23 cellular contexts compared by ENCODE assay signal in the genomic region with DNA sequence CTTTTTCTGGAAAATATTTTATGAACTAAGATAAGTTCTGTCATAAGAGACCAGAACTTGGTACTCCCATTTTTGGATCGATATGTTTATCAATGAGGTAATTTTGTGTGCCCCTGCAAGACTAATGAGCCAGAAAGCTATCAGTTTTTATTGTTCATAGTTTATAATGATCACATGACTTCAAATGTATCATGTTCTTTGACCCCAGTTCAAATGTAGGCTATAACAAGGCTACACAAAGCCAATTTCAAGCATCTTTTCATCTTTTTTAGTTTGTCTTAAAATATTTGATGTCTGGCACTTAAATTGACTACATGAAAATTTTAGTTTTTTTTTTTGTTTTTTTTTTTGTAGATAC. TPM values are rescaled to one million over a fixed set of nuclear protein-coding genes. Genes with fewer than 3 reads are reported as not detected.
A peak's percentile ranks its signal among the peaks of the same experiment; 100 is the strongest.
DNase-seq lines count a peak whose midpoint lies in the region; ATAC-seq, FAIRE-seq and TF ChIP-seq lines count a peak whose summit lies in the region.
"Had no signal": no experiment of that assay in that cellular context is flagged by ENCODE, and none has a peak within 500 bp of the region (broad histone marks: within the 10 kb centered on the region; RNA-seq: fewer than 3 reads in every experiment).

No MANE protein-coding gene starts in this region.

- no peak for TF ChIP-seq POLR2A in K562 (conservative IDR thresholded peaks at IDR 0.05)
- TF ChIP-seq POLR2A in adrenal gland (IDR thresholded peaks at IDR 0.05): no peak

- TF ChIP-seq EP300 in K562 (IDR thresholded peaks at IDR 0.05; ENCODE audit: low read length): no peak

- no peak overlapping the region for H3K4me3 ChIP-seq in K562
- no peak overlapping the region for H3K4me3 ChIP-seq in smooth muscle cell
- H3K4me3 ChIP-seq in adrenal gland: no peak overlapping the region
- H3K4me3 ChIP-seq: coronary artery, HAP-1 had no signal

- H2AFZ ChIP-seq in K562 (ENCODE audit: low read depth, low read length) (no peak overlapping the region), smooth muscle cell (ENCODE audit: low read depth) (no peak overlapping the region)

- no peaks in the 10 kb centered on the region for H3K79me2 ChIP-seq in K562 (ENCODE audit: control insufficient read depth, insufficient read depth, low read length)
- H3K79me2 ChIP-seq in smooth muscle cell (ENCODE audit: low read depth): peaks cover 19% of the 10 kb centered on the region

- WGBS in K562 (ENCODE audit: insufficient coverage, low coverage, missing lambda C conversion rate): 86% methylated on average over 1 of the region's 1 CpG
- WGBS in smooth muscle cell (ENCODE audit: low lambda C conversion rate): 100% methylated on average over 1 of the region's 1 CpG
- WGBS in adrenal gland, 4 donors: 97 to 100% (median 98%) methylated on average over 1 of the region's 1 CpG

- no peak overlapping the region for H3K4me3 Mint-ChIP-seq in activated CD8-positive, alpha-beta T cell treated with anti-CD3 and anti-CD28 coated beads, Interleukin-2, amount 10 ng/mL, durations not matched to agents 7 days and 5 days
- H3K4me3 Mint-ChIP-seq in activated CD8-positive, alpha-beta T cell treated with anti-CD3 and anti-CD28 coated beads for 36 hours: no peak overlapping the region
- peak overlapping the region; percentile 57 for H3K4me3 Mint-ChIP-seq in HFFc6
- H3K4me3 Mint-ChIP-seq: activated naive CD8-positive, alpha-beta T cell; CD14-positive monocyte; naive thymus-derived CD8-positive, alpha-beta T cell had no signal

- no peaks in the 10 kb centered on the region for H3K27me3 Mint-ChIP-seq in activated CD8-positive, alpha-beta T cell treated with anti-CD3 and anti-CD28 coated beads, Interleukin-2, amount 10 ng/mL, durations not matched to agents 7 days and 5 days (ENCODE audit: low read depth)
- H3K27me3 Mint-ChIP-seq in activated CD8-positive, alpha-beta T cell treated with anti-CD3 and anti-CD28 coated beads for 36 hours: no peaks in the 10 kb centered on the region
- no peaks in the 10 kb centered on the region for H3K27me3 Mint-ChIP-seq in HFFc6 (ENCODE audit: insufficient read depth)
- H3K27me3 Mint-ChIP-seq: activated naive CD8-positive, alpha-beta T cell; naive thymus-derived CD8-positive, alpha-beta T cell had no signal

- H3K9ac ChIP-seq in K562 (ENCODE audit: insufficient read depth in 1 of 2, low read depth in 2 of 2, low read length in 2 of 2): no peak overlapping the region
- peak overlapping the region; percentile 55 for H3K9ac ChIP-seq in smooth muscle cell (ENCODE audit: low read depth)

- H3K27me3 ChIP-seq in K562 (ENCODE audit: control insufficient read depth in 2 of 2, insufficient read depth in 2 of 2, low read length in 2 of 2) (no peaks in the 10 kb centered on the region), smooth muscle cell (ENCODE audit: low read depth) (no peaks in the 10 kb centered on the region), adrenal gland (no peaks in the 10 kb centered on the region)

- no peak for ATAC-seq in activated CD8-positive, alpha-beta T cell treated with anti-CD3 and anti-CD28 coated beads, Interleukin-2, amount 10 ng/mL, durations not matched to agents 7 days and 5 days
- no peak for ATAC-seq in activated CD8-positive, alpha-beta T cell treated with anti-CD3 and anti-CD28 coated beads for 36 hours
- ATAC-seq in K562 (no peak), GM19397 (IDR thresholded peaks at IDR 0.05; ENCODE audit: unreplicated experiment) (no peak)
- ATAC-seq: naive thymus-derived CD8-positive, alpha-beta T cell had no signal

- no peak for TF ChIP-seq CTCF in activated CD8-positive, alpha-beta T cell treated with anti-CD3 and anti-CD28 coated beads for 36 hours (IDR thresholded peaks at IDR 0.05)
- no peak for TF ChIP-seq CTCF in HFFc6 (IDR thresholded peaks at IDR 0.05)
- no peak for TF ChIP-seq CTCF in K562 (IDR thresholded peaks at IDR 0.05 in 2 of 3, conservative IDR thresholded peaks at IDR 0.05 in 1 of 3; ENCODE audit: insufficient read depth in 2 of 3, low read depth in 1 of 3, low read length in 3 of 3)
- no peak for TF ChIP-seq CTCF in smooth muscle cell (IDR thresholded peaks at IDR 0.05; ENCODE audit: borderline replicate concordance, insufficient read depth, poor library complexity, severe bottlenecking)
- no peak for TF ChIP-seq CTCF in adrenal gland (IDR thresholded peaks at IDR 0.05)

- peak; percentile 23 for FAIRE-seq in K562 (lab: Jason Lieb, UNC)

- BruUV-seq in K562 (replicated peaks; lab: Mats Ljungman, UMichigan): no TSS peak

- H4K20me1 ChIP-seq in K562 (replicated peaks; ENCODE audit: control insufficient read depth, insufficient read depth, low read length) (peaks cover 16% of the 10 kb centered on the region), smooth muscle cell (ENCODE audit: low read depth) (peaks cover 23% of the 10 kb centered on the region)

- DNase-seq in activated CD8-positive, alpha-beta T cell treated with anti-CD3 and anti-CD28 coated beads, Interleukin-2, amount 10 ng/mL, durations not matched to agents 7 days and 5 days: no peak
- no peak for DNase-seq in activated CD8-positive, alpha-beta T cell treated with anti-CD3 and anti-CD28 coated beads for 36 hours
- DNase-seq in HFFc6: no peak
- no peak for DNase-seq in K562 (ENCODE audit: extremely low read depth in 1 of 4, low spot score in 3 of 4)
- no peak for DNase-seq in smooth muscle cell (lab: John Stamatoyannopoulos, UW; ENCODE audit: unreplicated experiment)
- DNase-seq in HuH-7.5 (ENCODE audit: low spot score): no peak
- no peak for DNase-seq in adrenal gland
- DNase-seq: ACHN; activated CD4-positive, CD25-positive, alpha-beta regulatory T cell; DMS53; mesendoderm; naive thymus-derived CD8-positive, alpha-beta T cell; NCI-H1436 treated with DMSO at 0.1 percent for 48 hours; NCI-H2171 treated with DMSO at 0.1 percent for 48 hours; NCI-H748 treated with DMSO at 0.1 percent for 48 hours; posterior cingulate gyrus; stimulated activated CD4-positive, alpha-beta T cell treated with anti-CD3 and anti-CD28 coated beads, Interleukin-2, amount 100 ng/mL, for 24 hours; T-helper 9 cell had no signal

- H3K9me1 ChIP-seq in K562 (ENCODE audit: control insufficient read depth, insufficient read depth, low read length): no peaks in the 10 kb centered on the region

- H3K4me1 ChIP-seq in K562 (replicated peaks in 1 of 2; ENCODE audit: control insufficient read depth in 2 of 2, insufficient read depth in 2 of 2, low read length in 2 of 2) (peaks cover 5 to 14% of the 10 kb centered on the region in 2 experiments; a peak in 3 of 5 replicates), smooth muscle cell (ENCODE audit: low read depth) (peaks cover 31% of the 10 kb centered on the region), adrenal gland (replicated peaks in 1 of 2) (peaks cover 4 to 25% of the 10 kb centered on the region in 2 donors)

- TF ChIP-seq RAD21 in K562 (CRISPR knock-in tag; conservative IDR thresholded peaks at IDR 0.05 in 1 of 2, IDR thresholded peaks at IDR 0.05 in 1 of 2): no peak

- no peaks in the 10 kb centered on the region for H3K9me3 ChIP-seq in K562 (replicated peaks; ENCODE audit: control insufficient read depth, insufficient read depth, low read depth, low read length)
- no peaks in the 10 kb centered on the region for H3K9me3 ChIP-seq in smooth muscle cell (replicated peaks; ENCODE audit: low read depth)
- no peaks in the 10 kb centered on the region for H3K9me3 ChIP-seq in adrenal gland (replicated peaks in 1 of 3)
- H3K9me3 ChIP-seq: HAP-1 had no signal

- CTCF ChIA-PET in activated CD8-positive, alpha-beta T cell treated with anti-CD3 and anti-CD28 coated beads, Interleukin-2, amount 10 ng/mL, durations not matched to agents 7 days and 5 days (lab: Charles Lee): interaction anchor here (6.7 kb wide), 1 partner anchor 24 kb away, joined by 38 read pairs; no protein-coding TSS in a partner anchor
- CTCF ChIA-PET in activated CD8-positive, alpha-beta T cell treated with anti-CD3 and anti-CD28 coated beads for 36 hours (lab: Charles Lee): interaction anchor here (1.0 kb wide), 1 partner anchor 25 kb away, joined by 6 read pairs; no protein-coding TSS in a partner anchor
- CTCF ChIA-PET in K562 (lab: Yijun Ruan, JAX; ENCODE audit: low intra/inter-chr PET ratio): no interaction called here

- H3K36me3 Mint-ChIP-seq in activated CD8-positive, alpha-beta T cell treated with anti-CD3 and anti-CD28 coated beads, Interleukin-2, amount 10 ng/mL, durations not matched to agents 7 days and 5 days (ENCODE audit: low read depth): peaks cover 53% of the 10 kb centered on the region
- H3K36me3 Mint-ChIP-seq in activated CD8-positive, alpha-beta T cell treated with anti-CD3 and anti-CD28 coated beads for 36 hours (ENCODE audit: low read depth): peaks cover 10% of the 10 kb centered on the region
- H3K36me3 Mint-ChIP-seq in HFFc6 (ENCODE audit: low read depth): peaks cover 18% of the 10 kb centered on the region

- H3K27ac ChIP-seq in K562 (ENCODE audit: extremely low read depth, low read depth, low read length) (no peak overlapping the region), smooth muscle cell (ENCODE audit: low read depth) (peak overlapping the region; percentile 95), adrenal gland (no peak overlapping the region)
- H3K27ac ChIP-seq: coronary artery had no signal

- peaks cover 54% of the 10 kb centered on the region for H3K4me1 Mint-ChIP-seq in activated CD8-positive, alpha-beta T cell treated with anti-CD3 and anti-CD28 coated beads, Interleukin-2, amount 10 ng/mL, durations not matched to agents 7 days and 5 days (ENCODE audit: low read depth)
- peaks cover 14% of the 10 kb centered on the region for H3K4me1 Mint-ChIP-seq in activated CD8-positive, alpha-beta T cell treated with anti-CD3 and anti-CD28 coated beads for 36 hours (ENCODE audit: low read depth)
- peaks cover 78% of the 10 kb centered on the region for H3K4me1 Mint-ChIP-seq in HFFc6 (ENCODE audit: low read depth)

- POLR2A ChIA-PET in activated CD8-positive, alpha-beta T cell treated with anti-CD3 and anti-CD28 coated beads, Interleukin-2, amount 10 ng/mL, durations not matched to agents 7 days and 5 days (lab: Charles Lee): interaction anchor here (0.6 kb wide), 1 partner anchor 21 kb away, joined by 3 read pairs; no protein-coding TSS in a partner anchor
- POLR2A ChIA-PET in activated CD8-positive, alpha-beta T cell treated with anti-CD3 and anti-CD28 coated beads for 36 hours (lab: Charles Lee): no interaction called here
- POLR2A ChIA-PET in K562 (lab: Yijun Ruan, JAX): no interaction called here

- H3K27ac Mint-ChIP-seq in activated CD8-positive, alpha-beta T cell treated with anti-CD3 and anti-CD28 coated beads, Interleukin-2, amount 10 ng/mL, durations not matched to agents 7 days and 5 days: peak overlapping the region; percentile 82
- H3K27ac Mint-ChIP-seq in activated CD8-positive, alpha-beta T cell treated with anti-CD3 and anti-CD28 coated beads for 36 hours: no peak overlapping the region
- peak overlapping the region; percentile 87 for H3K27ac Mint-ChIP-seq in HFFc6

- H3K4me2 ChIP-seq in K562 (ENCODE audit: insufficient read depth, low read length) (no peak overlapping the region), smooth muscle cell (peak overlapping the region; percentile 64)

- in situ Hi-C loops in K562 (cut with MboI): no loop called here

- peaks cover 20% of the 10 kb centered on the region for H3F3A ChIP-seq in smooth muscle cell (ENCODE audit: low read depth)

- H3K9me3 Mint-ChIP-seq in activated CD8-positive, alpha-beta T cell treated with anti-CD3 and anti-CD28 coated beads, Interleukin-2, amount 10 ng/mL, durations not matched to agents 7 days and 5 days (ENCODE audit: insufficient read depth): no peaks in the 10 kb centered on the region
- H3K9me3 Mint-ChIP-seq in activated CD8-positive, alpha-beta T cell treated with anti-CD3 and anti-CD28 coated beads for 36 hours: no peaks in the 10 kb centered on the region
- H3K9me3 Mint-ChIP-seq in HFFc6: no peaks in the 10 kb centered on the region
- H3K9me3 Mint-ChIP-seq: CD14-positive monocyte; naive thymus-derived CD8-positive, alpha-beta T cell had no signal

- H3K36me3 ChIP-seq in K562 (ENCODE audit: control insufficient read depth, insufficient read depth, low read length) (peaks cover 17% of the 10 kb centered on the region; the same call in 2 of the 3 replicates), smooth muscle cell (ENCODE audit: low read depth) (no peaks in the 10 kb centered on the region), adrenal gland (replicated peaks in 1 of 2) (peaks cover 0 to 13% of the 10 kb centered on the region in 2 donors)
- H3K36me3 ChIP-seq: HAP-1 had no signal

- intact Hi-C loops in activated CD8-positive, alpha-beta T cell treated with anti-CD3 and anti-CD28 coated beads for 36 hours (cut with micrococcal nuclease): no loop called here
- intact Hi-C loops in K562 (cut with micrococcal nuclease) (no loop called here), adrenal gland (cut with DNase I) (no loop called here)

RNA-seq across cellular contexts. Expression of gene RALB, which starts 35.3 kb away (rescaled TPM):
- 10 to 100 TPM; 39.4 to 45.4 TPM for total RNA-seq in activated CD8-positive, alpha-beta T cell treated with anti-CD3 and anti-CD28 coated beads, Interleukin-2, amount 10 ng/mL, durations not matched to agents 7 days and 5 days
- 10 to 100 TPM; 16.7 to 17.6 TPM for total RNA-seq in activated CD8-positive, alpha-beta T cell treated with anti-CD3 and anti-CD28 coated beads for 36 hours
- 10 to 100 TPM; 60.1 to 72.5 (median 69.2) TPM for total RNA-seq in HFFc6 (2021; fragmentation: NEBNext Ultra II Directional; extraction: Animal tissue kit (Norgen Biotek cat#: 25700))
- 8.4 and 11.1 TPM in 2 replicates for total RNA-seq in K562 (2011; cell fraction: chromatin; rRNA removed; ENCODE audit: low replicate concordance)
- 7.0 and 9.2 TPM in 2 replicates for total RNA-seq in K562 (2011; cell fraction: nucleolus; rRNA removed)
- total RNA-seq in K562 (2011; cell fraction: nucleoplasm; rRNA removed): 10.0 and 20.5 TPM in 2 replicates
- total RNA-seq in K562 (2014; rRNA removed): 32.6 and 38.2 TPM in 2 replicates
- total RNA-seq in K562 (2014; rRNA removed; fragmentation: Illumina TruSeq; extraction: Trizol): 38.4 and 42.0 TPM in 2 replicates
- total RNA-seq in K562 (2015; rRNA removed; fragmentation: Illumina TruSeq; extraction: Trizol): 58.1 and 65.6 TPM in 2 replicates
- 30.9 and 31.6 TPM in 2 replicates for total RNA-seq in K562 (2021)
- 53.5 and 64.2 TPM in 2 replicates for polyA plus RNA-seq in K562 (2011; rRNA removed)
- 26.9 and 46.9 TPM in 2 replicates for polyA plus RNA-seq in K562 (2011; cell fraction: cytosol; rRNA removed)
- 11.6 and 15.0 TPM in 2 replicates for polyA plus RNA-seq in K562 (2011; cell fraction: nucleus; rRNA removed)
- 67.0 TPM in 2 replicates for polyA plus RNA-seq in K562 (2012)
- polyA plus RNA-seq in K562 (2014; fragmentation: Illumina TruSeq; extraction: Trizol): 48.1 and 56.8 TPM in 2 replicates
- polyA plus RNA-seq in K562 (2014; fragmentation: Nextera tagmentation; extraction: Ambion mirVana): 10 to 100 TPM; 14.8 to 29.9 TPM
- 41.1 and 46.6 TPM in 2 replicates for polyA plus RNA-seq in K562 (2014; rRNA removed)
- polyA minus RNA-seq in K562 (2011; rRNA and poly(A)+ RNA removed): 38.1 and 47.9 TPM in 2 replicates
- polyA minus RNA-seq in K562 (2011; cell fraction: cytosol; rRNA and poly(A)+ RNA removed): 17.7 and 19.5 TPM in 2 replicates
- polyA minus RNA-seq in K562 (2011; cell fraction: nucleus; rRNA and poly(A)+ RNA removed): 7.8 and 12.8 TPM in 2 replicates
- 72.1 and 73.4 TPM in 2 replicates for total RNA-seq in smooth muscle cell
- polyA plus RNA-seq in smooth muscle cell: 69.9 and 71.3 TPM in 2 replicates
- total RNA-seq in adrenal gland: 10 to 100 TPM; 33.9 to 66.8 (median 51.6) TPM
- polyA plus RNA-seq in adrenal gland: 10 to 100 TPM; 20.7 to 91.9 (median 34.7) TPM

RNA-seq across cellular contexts. Expression of gene INHBB, which starts 57.9 kb away (rescaled TPM):
- not detected for total RNA-seq in activated CD8-positive, alpha-beta T cell treated with anti-CD3 and anti-CD28 coated beads, Interleukin-2, amount 10 ng/mL, durations not matched to agents 7 days and 5 days
- not detected for total RNA-seq in activated CD8-positive, alpha-beta T cell treated with anti-CD3 and anti-CD28 coated beads for 36 hours
- 1 to 10 TPM in 3 of 6 experiments, under 1 TPM in 3; 0.47 to 1.6 (median 1.1) TPM for total RNA-seq in HFFc6 (2021; fragmentation: NEBNext Ultra II Directional; extraction: Animal tissue kit (Norgen Biotek cat#: 25700))
- total RNA-seq in K562 (2011; cell fraction: chromatin; rRNA removed; ENCODE audit: low replicate concordance): not detected in 2 replicates
- not detected in 2 replicates for total RNA-seq in K562 (2011; cell fraction: nucleolus; rRNA removed)
- total RNA-seq in K562 (2011; cell fraction: nucleoplasm; rRNA removed): not detected in 2 replicates
- total RNA-seq in K562 (2014; rRNA removed) (not detected in 2 replicates), K562 (2014; rRNA removed; fragmentation: Illumina TruSeq; extraction: Trizol) (not detected in 2 replicates), K562 (2015; rRNA removed; fragmentation: Illumina TruSeq; extraction: Trizol) (not detected in 2 replicates), K562 (2021) (0.11 TPM in 1 of 2 replicates, not detected in the other), smooth muscle cell (0.09 TPM in 1 of 2 replicates, not detected in the other), adrenal gland (1 to 10 TPM; 1.1 to 9.1 (median 6.8) TPM)
- polyA plus RNA-seq in K562 (2011; rRNA removed) (not detected in 2 replicates), K562 (2014; fragmentation: Illumina TruSeq; extraction: Trizol) (0.04 TPM in 1 of 2 replicates, not detected in the other), K562 (2014; fragmentation: Nextera tagmentation; extraction: Ambion mirVana) (not detected), K562 (2014; rRNA removed) (not detected in 2 replicates), smooth muscle cell (0.06 and 0.53 TPM in 2 replicates), adrenal gland (1 to 10 TPM; 2.4 to 8.7 (median 8.5) TPM)
- not detected in 2 replicates for polyA plus RNA-seq in K562 (2011; cell fraction: cytosol; rRNA removed)
- polyA plus RNA-seq in K562 (2011; cell fraction: nucleus; rRNA removed): not detected in 2 replicates
- not detected in 2 replicates for polyA plus RNA-seq in K562 (2012)
- polyA minus RNA-seq in K562 (2011; rRNA and poly(A)+ RNA removed): not detected in 2 replicates
- not detected in 2 replicates for polyA minus RNA-seq in K562 (2011; cell fraction: cytosol; rRNA and poly(A)+ RNA removed)
- polyA minus RNA-seq in K562 (2011; cell fraction: nucleus; rRNA and poly(A)+ RNA removed): not detected in 2 replicates
- total RNA-seq: naive thymus-derived CD8-positive, alpha-beta T cell had no signal
- polyA plus RNA-seq: CD14-positive monocyte; naive thymus-derived CD8-positive, alpha-beta T cell had no signal
